In genomic region chr20:60137657-60138245, GRCh38 we compare ENCODE assay signal across 9 cellular contexts.
DNase-seq lines count a peak whose midpoint lies in the region; ATAC-seq, FAIRE-seq and TF ChIP-seq lines count a peak whose summit lies in the region.
"Had no signal": no experiment of that assay in that cellular context is flagged by ENCODE, and none has a peak within 500 bp of the region (broad histone marks: within the 10 kb centered on the region; RNA-seq: fewer than 3 reads in every experiment).

No MANE protein-coding gene starts in this region.

- H3K27me3 ChIP-seq in pancreas, result peaks cover 0 to 1% (median 0%) of the 10 kb centered on the region in 4 donors

- H3K4me3 ChIP-seq in pancreas, result peak overlapping the region in 3 of 4 donors; percentile 16 to 50 (median 25)

- no peaks in the 10 kb centered on the region for H3K36me3 ChIP-seq in pancreas

- H3K27ac ChIP-seq in pancreas, result no peak overlapping the region

- intact Hi-C loops in pancreas (cut with DNase I), result no loop called here

- peaks cover 3% of the 10 kb centered on the region for H3K4me1 Mint-ChIP-seq in endothelial cell (ENCODE audit: unreplicated experiment)

- DNase-seq in DMS153 (lab: John Stamatoyannopoulos, UW) (peak; percentile 29), DMS153 treated with DMSO at 0.1 percent for 48 hours (lab: John Stamatoyannopoulos, UW; ENCODE audit: unreplicated experiment) (no peak), HuH-7.5 (ENCODE audit: low spot score) (peak; percentile 30), SW 1271 (lab: John Stamatoyannopoulos, UW) (peak; percentile 8 to 73), endothelial cell (ENCODE audit: low spot score) (peak; percentile 51), pancreas (peak in 1 of 6 donors; percentile 30)

- no peak overlapping the region for H3K27ac Mint-ChIP-seq in endothelial cell (ENCODE audit: unreplicated experiment)

- no peaks in the 10 kb centered on the region for H3K36me3 Mint-ChIP-seq in endothelial cell (ENCODE audit: low read depth, unreplicated experiment)

- 45 to 47% methylated on average over 3 of the region's 3 CpGs for WGBS in pancreas, 2 donors

- H3K27me3 Mint-ChIP-seq in endothelial cell (ENCODE audit: unreplicated experiment), result peaks cover 3% of the 10 kb centered on the region

- ATAC-seq in pancreas, result peak; percentile 52 to 79 (median 78)
- ATAC-seq in GM21529 (IDR thresholded peaks at IDR 0.05; ENCODE audit: unreplicated experiment), result no peak
- ATAC-seq in HG03045 (IDR thresholded peaks at IDR 0.05; ENCODE audit: unreplicated experiment), result no peak

- TF ChIP-seq CTCF in endothelial cell (IDR thresholded peaks at IDR 0.05; ENCODE audit: unreplicated experiment), result peak; percentile 82
- TF ChIP-seq CTCF in pancreas (IDR thresholded peaks at IDR 0.05), result peak in 2 of 4 donors; percentile 9 to 38

- no peaks in the 10 kb centered on the region for H3K9me3 Mint-ChIP-seq in endothelial cell (ENCODE audit: unreplicated experiment)

- no peaks in the 10 kb centered on the region for H3K9me3 ChIP-seq in pancreas

- no peaks in the 10 kb centered on the region for H3K4me1 ChIP-seq in pancreas

- FAIRE-seq in pancreas (lab: Jason Lieb, UNC), result no peak
- FAIRE-seq: A204.1 had no signal

- no peak overlapping the region for H3K4me3 Mint-ChIP-seq in endothelial cell (ENCODE audit: unreplicated experiment)

Comparison
In these comparisons a context has a peak if more than half of its experiments do, and no peak if none do; other contexts are left out.
1. ATAC-seq: peak in pancreas (4 of 4); none in GM21529 (single experiment) and HG03045 (single experiment).